34 cellular contexts compared by ENCODE assay signal in genomic region chr10:99767901-99768300, GRCh38. TPM values are rescaled to one million over a fixed set of nuclear protein-coding genes. Genes with fewer than 3 reads are reported as not detected.
DNase-seq lines count a peak whose midpoint lies in the region; ATAC-seq and TF ChIP-seq lines count a peak whose summit lies in the region.
"Had no signal": no experiment of that assay in that cellular context is flagged by ENCODE, and none has a peak within 500 bp of the region (broad histone marks: within the 10 kb centered on the region; RNA-seq: fewer than 3 reads in every experiment).

No MANE protein-coding gene starts in this region.

- H3K79me1 ChIP-seq in trophoblast cell (ENCODE audit: low read length) = no peaks in the 10 kb centered on the region

- no peaks in the 10 kb centered on the region for H3K4me1 ChIP-seq in trophoblast cell (ENCODE audit: control insufficient read depth in 1 of 2, insufficient read depth in 2 of 2, low read length in 2 of 2)
- H3K4me1 ChIP-seq: A549, BE2C, BLaER1 had no signal

- no peak overlapping the region for H4K12ac ChIP-seq in trophoblast cell (ENCODE audit: low read depth, low read length)

- no peak overlapping the region for H3K4ac ChIP-seq in trophoblast cell (ENCODE audit: low read depth, low read length)

- no peak overlapping the region for H2BK5ac ChIP-seq in trophoblast cell (ENCODE audit: low read depth, low read length, poor library complexity)

- H4K8ac ChIP-seq in trophoblast cell (ENCODE audit: low read depth, low read length) = no peak overlapping the region

- peak; percentile 12 for DNase-seq in SIG-M5 treated with dmso at 0.1 percent for 504 hours (lab: John Stamatoyannopoulos, UW; ENCODE audit: unreplicated experiment)
- no peak for DNase-seq in SIG-M5 (lab: John Stamatoyannopoulos, UW)
- no peak for DNase-seq in HFFc6
- DNase-seq in trophoblast cell = peak; percentile 33 to 95
- DNase-seq in type B pancreatic cell (ENCODE audit: extremely low spot score, unreplicated experiment) = no peak
- no peak for DNase-seq in NCI-H1436 (lab: John Stamatoyannopoulos, UW)
- no peak for DNase-seq in cortex of kidney (lab: John Stamatoyannopoulos, UW)
- DNase-seq: 8988T; ACHN; AML-193; BE2C; C1 segment of cervical spinal cord; Caco-2; Calu3; CD4-positive, alpha-beta memory T cell; CD4-positive, alpha-beta T cell; CD4-positive, CD25-positive, alpha-beta regulatory T cell; CD8-positive, alpha-beta memory T cell; CD8-positive, alpha-beta T cell; COR-L47; DMS 273 treated with DMSO at 0.1 percent for 48 hours; DMS153; DMS53; DMS79; DMS79 treated with DMSO at 0.1 percent for 48 hours; DND-41 had no signal

- no CpG with 5 or more reads among the region's 5 CpGs for WGBS in trophoblast cell (ENCODE audit: extremely low coverage, insufficient coverage, insufficient read length)

- H3K27me3 Mint-ChIP-seq in HFFc6 (ENCODE audit: insufficient read depth) (peaks cover 2% of the 10 kb centered on the region; the same call in 1 of the 2 replicates), type B pancreatic cell (no peaks in the 10 kb centered on the region)
- H3K27me3 Mint-ChIP-seq: B cell; CD4-positive, alpha-beta memory T cell; CD4-positive, alpha-beta T cell; CD4-positive, CD25-positive, alpha-beta regulatory T cell had no signal

- H3K9me3 Mint-ChIP-seq in HFFc6 (no peaks in the 10 kb centered on the region), type B pancreatic cell (no peaks in the 10 kb centered on the region)

- H3K4me3 Mint-ChIP-seq in HFFc6 (no peak overlapping the region), type B pancreatic cell (no peak overlapping the region)
- H3K4me3 Mint-ChIP-seq: B cell; CD14-positive monocyte; CD4-positive, alpha-beta memory T cell; CD4-positive, alpha-beta T cell; CD4-positive, CD25-positive, alpha-beta regulatory T cell; CD8-positive, alpha-beta memory T cell; CD8-positive, alpha-beta T cell had no signal

- H4K91ac ChIP-seq in trophoblast cell (ENCODE audit: low read depth, low read length) = no peak overlapping the region

- H3K4me2 ChIP-seq in trophoblast cell (ENCODE audit: low read length) = no peak overlapping the region
- H3K4me2 ChIP-seq: A549; BLaER1; BLaER1 treated with 17β-estradiol and CSF1 and Interleukin-3, amounts not matched to agents 10 nM and 100 nM had no signal

- H3K4me3 ChIP-seq in trophoblast cell (ENCODE audit: low read depth, low read length) = no peak overlapping the region
- H3K4me3 ChIP-seq: A549; BLaER1; BLaER1 treated with 17β-estradiol and CSF1 and Interleukin-3, amounts not matched to agents 10 nM and 100 nM had no signal

- H2BK120ac ChIP-seq in trophoblast cell (ENCODE audit: insufficient read depth, low read length, poor library complexity) = no peak overlapping the region

- H3K4me1 Mint-ChIP-seq in HFFc6 (ENCODE audit: low read depth) (peaks cover 33% of the 10 kb centered on the region), type B pancreatic cell (ENCODE audit: unreplicated experiment) (no peaks in the 10 kb centered on the region)
- H3K4me1 Mint-ChIP-seq: CD4-positive, alpha-beta memory T cell; CD4-positive, CD25-positive, alpha-beta regulatory T cell had no signal

- peaks cover 17% of the 10 kb centered on the region for H3K36me3 Mint-ChIP-seq in HFFc6 (ENCODE audit: low read depth)
- H3K36me3 Mint-ChIP-seq in type B pancreatic cell = no peaks in the 10 kb centered on the region

- no peak overlapping the region for H3K14ac ChIP-seq in trophoblast cell (ENCODE audit: low read length)

- H2BK12ac ChIP-seq in trophoblast cell (ENCODE audit: low read length) = no peak overlapping the region

- no peak overlapping the region for H3K27ac ChIP-seq in trophoblast cell (ENCODE audit: low read depth, low read length)
- H3K27ac ChIP-seq: 22Rv1; BLaER1; BLaER1 treated with 17β-estradiol and CSF1 and Interleukin-3, amounts not matched to agents 10 nM and 100 nM; C4-2B had no signal

- H3K27me3 ChIP-seq in trophoblast cell (ENCODE audit: insufficient read depth, low read length) = no peaks in the 10 kb centered on the region
- H3K27me3 ChIP-seq: BE2C; BLaER1; BLaER1 treated with 17β-estradiol and CSF1 and Interleukin-3, amounts not matched to agents 10 nM and 100 nM had no signal

- H3K9me3 ChIP-seq in trophoblast cell (ENCODE audit: insufficient read depth, low read depth, low read length) = no peaks in the 10 kb centered on the region
- H3K9me3 ChIP-seq: BE2C, BLaER1, Caco-2 had no signal

- no peaks in the 10 kb centered on the region for H3K79me2 ChIP-seq in trophoblast cell (ENCODE audit: control insufficient read depth, insufficient read depth, low read length, poor library complexity)

- ATAC-seq in GM19035 (IDR thresholded peaks at IDR 0.05; ENCODE audit: unreplicated experiment) = no peak
- ATAC-seq: CD8-positive, alpha-beta T cell had no signal

- no peaks in the 10 kb centered on the region for H3K36me3 ChIP-seq in trophoblast cell (ENCODE audit: control insufficient read depth in 1 of 2, insufficient read depth in 2 of 2, low read length in 2 of 2)
- H3K36me3 ChIP-seq: BE2C had no signal

- TF ChIP-seq CTCF in HFFc6 (IDR thresholded peaks at IDR 0.05) (no peak), type B pancreatic cell (conservative IDR thresholded peaks at IDR 0.05) (no peak)

- H3K9ac ChIP-seq in trophoblast cell (ENCODE audit: low read length) = no peak overlapping the region
- H3K9ac ChIP-seq: BLaER1; BLaER1 treated with 17β-estradiol and CSF1 and Interleukin-3, amounts not matched to agents 10 nM and 100 nM had no signal

- no peak overlapping the region for H3K18ac ChIP-seq in trophoblast cell (ENCODE audit: low read length)

- H2AFZ ChIP-seq in trophoblast cell (ENCODE audit: insufficient read depth, low read length, poor library complexity) = no peak overlapping the region

- H2AK5ac ChIP-seq in trophoblast cell (ENCODE audit: low read length) = no peak overlapping the region

- H3K23ac ChIP-seq in trophoblast cell (ENCODE audit: low read length) = no peak overlapping the region

- H3K27ac Mint-ChIP-seq in HFFc6 = peak overlapping the region; percentile 85; the same call in 1 of the 2 replicates
- peak overlapping the region; percentile 85 for H3K27ac Mint-ChIP-seq in type B pancreatic cell
- H3K27ac Mint-ChIP-seq: B cell; CD14-positive monocyte; CD4-positive, alpha-beta memory T cell; CD4-positive, alpha-beta T cell; CD4-positive, CD25-positive, alpha-beta regulatory T cell; CD8-positive, alpha-beta memory T cell; CD8-positive, alpha-beta T cell had no signal

RNA-seq across cellular contexts. Expression of gene ABCC2, which starts 14.5 kb away (rescaled TPM):
- 1 to 10 TPM in 4 of 6 experiments, under 1 TPM in 2; 0.43 to 1.7 (median 1.1) TPM for total RNA-seq in HFFc6 (2021; fragmentation: NEBNext Ultra II Directional; extraction: Animal tissue kit (Norgen Biotek cat#: 25700))
- polyA plus RNA-seq in trophoblast cell (2013) = 1.4 TPM in 2 replicates
- total RNA-seq in type B pancreatic cell (ENCODE audit: low replicate concordance) = 11.0 and 64.0 TPM in 2 replicates

RNA-seq across cellular contexts. Expression of gene CUTC, which starts 35.9 kb away (rescaled TPM):
- total RNA-seq in HFFc6 (2021; fragmentation: NEBNext Ultra II Directional; extraction: Animal tissue kit (Norgen Biotek cat#: 25700)) = 10 to 100 TPM; 11.2 to 15.2 (median 12.4) TPM
- 9.9 and 10.4 TPM in 2 replicates for polyA plus RNA-seq in trophoblast cell (2013)
- 11.8 and 13.7 TPM in 2 replicates for total RNA-seq in type B pancreatic cell (ENCODE audit: low replicate concordance)

RNA-seq across cellular contexts. Expression of gene COX15, which starts 36.0 kb away (rescaled TPM):
- 10 to 100 TPM; 36.7 to 42.1 (median 38.7) TPM for total RNA-seq in HFFc6 (2021; fragmentation: NEBNext Ultra II Directional; extraction: Animal tissue kit (Norgen Biotek cat#: 25700))
- 13.2 and 13.6 TPM in 2 replicates for polyA plus RNA-seq in trophoblast cell (2013)
- 36.1 and 46.5 TPM in 2 replicates for total RNA-seq in type B pancreatic cell (ENCODE audit: low replicate concordance)

Comparison
In these comparisons a context has a peak if more than half of its experiments do, and no peak if none do; other contexts are left out.
1. DNase-seq: peak in SIG-M5 treated with dmso at 0.1 percent for 504 hours (single experiment) and trophoblast cell (2 of 2); none in SIG-M5 (single experiment), HFFc6 (single experiment), type B pancreatic cell (single experiment), NCI-H1436 (single experiment) and cortex of kidney (single experiment).